Comparison of ENCODE assay signal across 11 cellular contexts in genomic region chr15:83164409-83165404, GRCh38. TPM values are rescaled to one million over a fixed set of nuclear protein-coding genes. Genes with fewer than 3 reads are reported as not detected.
DNase-seq lines count a peak whose midpoint lies in the region; ATAC-seq and TF ChIP-seq lines count a peak whose summit lies in the region.
"Had no signal": no experiment of that assay in that cellular context is flagged by ENCODE, and none has a peak within 500 bp of the region (broad histone marks: within the 10 kb centered on the region; RNA-seq: fewer than 3 reads in every experiment).

No MANE protein-coding gene starts in this region.

- in situ Hi-C loops in astrocyte of the cerebellum (cut with HindIII; ENCODE audit: low sequenced_read_pairs): loop anchor here (5.0 kb wide), 1 partner anchor 42 kb away; no protein-coding TSS in a partner anchor

- TF ChIP-seq CTCF in astrocyte of the cerebellum (IDR thresholded peaks at IDR 0.05; ENCODE audit: low read depth, low read length, missing control alignments): no peak
- TF ChIP-seq CTCF in WTC11 (IDR thresholded peaks at IDR 0.05): no peak
- TF ChIP-seq CTCF in glutamatergic neuron (IDR thresholded peaks at IDR 0.05; ENCODE audit: partially characterized antibody, unreplicated experiment): no peak

- H3K27ac Mint-ChIP-seq in WTC11 (no peak overlapping the region), glutamatergic neuron (ENCODE audit: unreplicated experiment) (no peak overlapping the region)

- H3K4me1 Mint-ChIP-seq in WTC11 (peaks cover 43% of the 10 kb centered on the region), glutamatergic neuron (ENCODE audit: low read depth, unreplicated experiment) (peaks cover 8% of the 10 kb centered on the region)

- H3K27me3 Mint-ChIP-seq in WTC11 (ENCODE audit: low read depth) (no peaks in the 10 kb centered on the region), glutamatergic neuron (ENCODE audit: unreplicated experiment) (no peaks in the 10 kb centered on the region)

- DNase-seq in EL (peak; percentile 70), LHCN-M2 (ENCODE audit: low read depth) (peak; percentile 14), astrocyte of the cerebellum (ENCODE audit: low read depth) (peak; percentile 19), kidney tubule cell (ENCODE audit: low spot score) (peak; percentile 17), WTC11 (ENCODE audit: low spot score) (no peak), NCI-H526 treated with DMSO at 0.1 percent for 48 hours (lab: John Stamatoyannopoulos, UW) (no peak), glutamatergic neuron (no peak)
- DNase-seq: stimulated activated CD4-positive, alpha-beta T cell treated with anti-CD3 and anti-CD28 coated beads, Interleukin-4, amount 100 ng/mL, for 1 hour; substantia nigra had no signal

- CTCF ChIA-PET in WTC11 (lab: Charles Lee): no interaction called here

- H3K36me3 Mint-ChIP-seq in WTC11 (peaks cover 6% of the 10 kb centered on the region), glutamatergic neuron (ENCODE audit: unreplicated experiment) (peaks cover 17% of the 10 kb centered on the region)

- peaks cover 7% of the 10 kb centered on the region for H3K9me3 Mint-ChIP-seq in WTC11
- H3K9me3 Mint-ChIP-seq in glutamatergic neuron (ENCODE audit: unreplicated experiment): peaks cover 4% of the 10 kb centered on the region

- H3K4me3 Mint-ChIP-seq in WTC11 (no peak overlapping the region), glutamatergic neuron (ENCODE audit: unreplicated experiment) (no peak overlapping the region)

- POLR2A ChIA-PET in WTC11 (lab: Charles Lee): no interaction called here

- no peak overlapping the region for H3K4me3 ChIP-seq in astrocyte of the cerebellum (ENCODE audit: low read depth, low read length)

- ATAC-seq in GM18517 (IDR thresholded peaks at IDR 0.05; ENCODE audit: unreplicated experiment) (no peak), WTC11 (no peak)
- ATAC-seq: Panc1 had no signal

TF ChIP-seq in WTC11, 78 proteins besides CTCF, POLR2A, EP300 and RAD21:
- TF ChIP-seq IRF1 (CRISPR knock-in tag; IDR thresholded peaks at IDR 0.05): no peak
- TF ChIP-seq GRHL2 (CRISPR knock-in tag; IDR thresholded peaks at IDR 0.05; ENCODE audit: insufficient replicate concordance, severe bottlenecking): no peak
- TF ChIP-seq ZNF423 (CRISPR knock-in tag; IDR thresholded peaks at IDR 0.05): no peak
- no peak for TF ChIP-seq ZMAT4 (CRISPR knock-in tag; IDR thresholded peaks at IDR 0.05)
- TF ChIP-seq ZNF281 (CRISPR knock-in tag; IDR thresholded peaks at IDR 0.05): no peak
- no peak for TF ChIP-seq HMGA2 (CRISPR knock-in tag; IDR thresholded peaks at IDR 0.05)
- no peak for TF ChIP-seq PRRX2 (CRISPR knock-in tag; IDR thresholded peaks at IDR 0.05)
- no peak for TF ChIP-seq NR3C1 (CRISPR knock-in tag; conservative IDR thresholded peaks at IDR 0.05; ENCODE audit: low read depth)
- TF ChIP-seq NFE2L1 (CRISPR knock-in tag; IDR thresholded peaks at IDR 0.05): no peak
- no peak for TF ChIP-seq SP1 (CRISPR knock-in tag; conservative IDR thresholded peaks at IDR 0.05)
- no peak for TF ChIP-seq STAT6 (CRISPR knock-in tag; conservative IDR thresholded peaks at IDR 0.05; ENCODE audit: low read depth)
- TF ChIP-seq ATF2 (CRISPR knock-in tag; IDR thresholded peaks at IDR 0.05; ENCODE audit: borderline replicate concordance, low read depth): no peak
TF ChIP-seq in WTC11: peak in this region for 0.

RNA-seq across cellular contexts. Expression of gene HDGFL3, which starts 42.9 kb away (rescaled TPM):
- total RNA-seq in LHCN-M2 (2014; rRNA removed) (53.1 and 55.3 TPM in 2 replicates), WTC11 (2021) (117 to 126 TPM (median 124 TPM) in 3 replicates), glutamatergic neuron (ENCODE audit: unreplicated experiment) (130 TPM)
- polyA plus RNA-seq in LHCN-M2 (2012): 37.2 TPM

RNA-seq across cellular contexts. Expression of gene TM6SF1, which starts 57.3 kb away (rescaled TPM):
- total RNA-seq in LHCN-M2 (2014; rRNA removed) (not detected in 2 replicates), WTC11 (2021) (0.48 to 0.79 TPM (median 0.60 TPM) in 3 replicates), glutamatergic neuron (ENCODE audit: unreplicated experiment) (not detected)
- polyA plus RNA-seq in LHCN-M2 (2012): 0.04 TPM

Comparison
In these comparisons a context has a peak if more than half of its experiments do, and no peak if none do; other contexts are left out.
1. DNase-seq: peak in EL (single experiment), LHCN-M2 (single experiment), astrocyte of the cerebellum (single experiment) and kidney tubule cell (single experiment); none in WTC11 (single experiment), NCI-H526 treated with DMSO at 0.1 percent for 48 hours (single experiment) and glutamatergic neuron (single experiment).